ENCODE assay signal across 12 cellular contexts in genomic region chr11:35133656-35134055, GRCh38.
"Had no signal": no experiment of that assay in that cellular context is flagged by ENCODE, and none has a peak within 500 bp of the region (broad histone marks: within the 10 kb centered on the region; RNA-seq: fewer than 3 reads in every experiment).

No MANE protein-coding gene starts in this region.

- H3K9me3 ChIP-seq: esophagus squamous epithelium, lower lobe of right lung, SJSA1, thyroid gland, vagina had no signal

- H3K9me3 Mint-ChIP-seq: activated T-helper 2 cell treated with anti-CD3 and anti-CD28 coated beads, Interferon-gamma antibody, Interleukin-2, Interleukin-4, amounts not matched to agents 10 μg/mL and 5 μg/mL and 100 μg/mL, durations not matched to agents 14 hours and 24 hours and 36 hours; mesothelial cell of epicardium had no signal

- H3K4me1 ChIP-seq: parathyroid adenoma had no signal

- H3K4me3 ChIP-seq: esophagus squamous epithelium, lower lobe of right lung, SJSA1, thyroid gland, vagina had no signal

- FAIRE-seq: colon had no signal

- H3K36me3 ChIP-seq: esophagus squamous epithelium, lower lobe of right lung, SJSA1, thyroid gland, vagina had no signal

- H3K27ac ChIP-seq: esophagus squamous epithelium, lower lobe of right lung, parathyroid adenoma, SJSA1, thyroid gland, vagina had no signal

- H3K27me3 ChIP-seq: esophagus squamous epithelium, SJSA1, thyroid gland, vagina had no signal

- ATAC-seq: left cardiac atrium, lower lobe of right lung had no signal

- H3K9ac ChIP-seq: parathyroid adenoma had no signal

- H3K79me2 ChIP-seq: parathyroid adenoma had no signal

- H3K36me3 Mint-ChIP-seq: mesothelial cell of epicardium had no signal

- H2AFZ ChIP-seq: parathyroid adenoma had no signal

- H3K27ac Mint-ChIP-seq: activated T-helper 2 cell treated with anti-CD3 and anti-CD28 coated beads, Interferon-gamma antibody, Interleukin-2, Interleukin-4, amounts not matched to agents 10 μg/mL and 5 μg/mL and 100 μg/mL, durations not matched to agents 14 hours and 24 hours and 36 hours; mesothelial cell of epicardium had no signal

- DNase-seq: esophagus squamous epithelium, foreskin fibroblast, left cardiac atrium, lower lobe of right lung, T-helper 9 cell, thyroid gland had no signal

- H3K4me3 Mint-ChIP-seq: mesothelial cell of epicardium had no signal
